In the genomic region with DNA sequence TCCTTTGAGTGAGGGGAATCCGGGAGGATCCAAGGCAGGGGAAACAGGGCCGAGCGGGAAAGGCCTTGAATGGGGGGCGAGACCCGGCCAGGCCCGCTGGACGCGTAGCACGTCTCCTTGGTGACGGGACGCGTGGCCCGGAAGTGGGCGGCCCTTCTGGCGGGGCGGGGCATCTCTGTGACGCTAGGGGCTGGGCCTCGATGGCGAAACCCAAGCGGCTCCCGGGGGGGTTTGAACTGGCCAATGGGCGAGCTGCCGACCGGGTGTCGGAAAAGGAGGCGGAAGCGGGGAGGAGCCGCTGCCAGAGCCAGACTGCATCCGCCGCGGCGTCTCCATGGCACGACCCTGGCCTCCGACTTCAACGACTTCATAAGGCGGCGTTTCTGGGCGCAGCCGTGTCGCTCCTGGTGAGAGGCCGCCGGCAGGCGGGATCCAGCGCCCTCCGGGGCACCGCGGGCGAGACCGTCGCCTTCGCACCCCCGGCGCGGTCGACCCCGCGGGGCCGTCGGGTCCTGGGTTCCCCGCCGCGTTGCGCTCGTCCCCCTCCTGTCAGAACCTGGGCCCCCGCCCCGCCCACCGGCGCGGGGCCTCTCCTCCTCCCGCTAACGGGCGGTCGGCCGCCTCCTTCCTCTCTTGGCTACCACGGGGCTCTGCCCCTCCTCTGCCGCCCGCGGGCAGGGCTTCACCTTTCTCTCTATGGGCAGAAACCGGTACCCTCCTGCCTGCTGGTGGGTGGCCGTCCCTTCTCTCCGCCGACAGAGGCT, we compare ENCODE assay signal across 8 cellular contexts.
DNase-seq lines count a peak whose midpoint lies in the region; ATAC-seq lines count a peak whose summit lies in the region.

ODF2 (plus strand) TSS at position 158 of the 764 bp plus-strand sequence; CDS start at position 244, 86 bp downstream.

- H3K36me3 Mint-ChIP-seq in central memory CD8-positive, alpha-beta T cell (ENCODE audit: insufficient read depth): peaks cover 12% of the 10 kb centered on the region

- no peaks in the 10 kb centered on the region for H3K27me3 Mint-ChIP-seq in central memory CD8-positive, alpha-beta T cell

- DNase-seq in AG20443 (ENCODE audit: low spot score) (peak; percentile 99), NCI-H446 treated with DMSO at 0.1 percent for 48 hours (lab: John Stamatoyannopoulos, UW) (peak; percentile 77), iris pigment epithelial cell (ENCODE audit: low read depth) (peak; percentile 95)
- peak; percentile 98 for DNase-seq in activated CD4-positive, CD25-positive, alpha-beta regulatory T cell treated with anti-CD3 and anti-CD28 coated beads, Interleukin-2, amount 50 U/mL, for 16 hours (ENCODE audit: low read depth, low spot score)
- peak; percentile 97 to 98 for DNase-seq in central memory CD8-positive, alpha-beta T cell (ENCODE audit: low spot score in 2 of 2)
- peak; percentile 98 for DNase-seq in stimulated activated CD4-positive, alpha-beta T cell treated with anti-CD3 and anti-CD28 coated beads, Interleukin-12 subunit alpha, Interleukin-12 subunit beta, amount 100 ng/mL, for 4 hours

- peak within 1 kb of the TSS; percentile 92 for H3K27ac Mint-ChIP-seq in central memory CD8-positive, alpha-beta T cell (ENCODE audit: low read depth)

- peak within 1 kb of the TSS; percentile 92 for H3K4me3 Mint-ChIP-seq in central memory CD8-positive, alpha-beta T cell

- H3K4me1 Mint-ChIP-seq in central memory CD8-positive, alpha-beta T cell: peaks cover 23% of the 10 kb centered on the region

- ATAC-seq in GM19043 (IDR thresholded peaks at IDR 0.05; ENCODE audit: low read depth, unreplicated experiment) (peak; percentile 76), HG03354 (IDR thresholded peaks at IDR 0.05; ENCODE audit: poor library complexity, severe bottlenecking, unreplicated experiment) (peak; percentile 94)
- ATAC-seq in central memory CD8-positive, alpha-beta T cell (replicated peaks; ENCODE audit: extremely low read depth, poor library complexity, severe bottlenecking): peak; percentile 89

- H3K9me3 Mint-ChIP-seq in central memory CD8-positive, alpha-beta T cell: no peaks in the 10 kb centered on the region

Comparison
In these comparisons a context has a peak if more than half of its experiments do, and no peak if none do; other contexts are left out.
1. Peak in every context shown above with its lines: DNase-seq and ATAC-seq.